In the genomic region with DNA sequence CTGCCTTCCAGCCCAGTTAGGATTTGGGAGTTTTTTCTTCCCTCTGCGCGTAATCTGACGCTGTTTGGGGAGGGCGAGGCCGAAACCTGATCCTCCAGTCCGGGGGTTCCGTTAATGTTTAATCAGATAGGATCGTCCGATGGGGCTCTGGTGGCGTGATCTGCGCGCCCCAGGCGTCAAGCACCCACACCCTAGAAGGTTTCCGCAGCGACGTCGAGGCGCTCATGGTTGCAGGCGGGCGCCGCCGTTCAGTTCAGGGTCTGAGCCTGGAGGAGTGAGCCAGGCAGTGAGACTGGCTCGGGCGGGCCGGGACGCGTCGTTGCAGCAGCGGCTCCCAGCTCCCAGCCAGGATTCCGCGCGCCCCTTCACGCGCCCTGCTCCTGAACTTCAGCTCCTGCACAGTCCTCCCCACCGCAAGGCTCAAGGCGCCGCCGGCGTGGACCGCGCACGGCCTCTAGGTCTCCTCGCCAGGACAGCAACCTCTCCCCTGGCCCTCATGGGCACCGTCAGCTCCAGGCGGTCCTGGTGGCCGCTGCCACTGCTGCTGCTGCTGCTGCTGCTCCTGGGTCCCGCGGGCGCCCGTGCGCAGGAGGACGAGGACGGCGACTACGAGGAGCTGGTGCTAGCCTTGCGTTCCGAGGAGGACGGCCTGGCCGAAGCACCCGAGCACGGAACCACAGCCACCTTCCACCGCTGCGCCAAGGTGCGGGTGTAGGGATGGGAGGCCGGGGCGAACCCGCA, we compare ENCODE assay signal across 8 cellular contexts. TPM values are rescaled to one million over a fixed set of nuclear protein-coding genes. Genes with fewer than 3 reads are reported as not detected.
DNase-seq lines count a peak whose midpoint lies in the region; ATAC-seq and TF ChIP-seq lines count a peak whose summit lies in the region.

Gene PCSK9, plus strand, starts transcription at position 207 of the 741 bp plus-strand sequence. Its CDS starts 290 bp downstream, at position 497.

- H3K9me3 ChIP-seq in HCT116 (ENCODE audit: control insufficient read depth in 1 of 2, insufficient read depth in 1 of 2, low read depth in 1 of 2, low read length in 2 of 2) (no peaks in the 10 kb centered on the region), SK-N-SH (no peaks in the 10 kb centered on the region)

- peak; percentile 37 for TF ChIP-seq POLR2A in HCT116 (IDR thresholded peaks at IDR 0.05; ENCODE audit: borderline replicate concordance, extremely low read depth, insufficient read depth, insufficient read length)

- peak within 1 kb of the TSS; percentile 97 for H3K4me2 ChIP-seq in HCT116 (ENCODE audit: low read length)
- H3K4me2 ChIP-seq in SK-N-SH, result peak within 1 kb of the TSS; percentile 62; the same call in 1 of the 2 replicates

- H3K4me3 Mint-ChIP-seq in activated CD4-positive, alpha-beta T cell treated with anti-CD3 and anti-CD28 coated beads, Interleukin-2, amount 10 ng/mL, durations not matched to agents 24 days and 14 days, result no peak within 1 kb of the TSS

- H3K27ac ChIP-seq in HCT116 (ENCODE audit: low read depth, low read length), result peak within 1 kb of the TSS; percentile 71
- H3K27ac ChIP-seq in SK-N-SH (ENCODE audit: low read depth in 2 of 2, low read length in 1 of 2), result no peak within 1 kb of the TSS

- DNase-seq in HCT116 (ENCODE audit: low read depth, low spot score) (peak; percentile 60), SK-N-SH (peak; percentile 73), left ventricle myocardium superior (no peak), renal cortical epithelial cell (ENCODE audit: low read depth) (peak; percentile 50), KG1 (lab: John Stamatoyannopoulos, UW) (no peak), 8988T (no peak)
- no peak for DNase-seq in stimulated activated naive CD4-positive, alpha-beta T cell treated with Interleukin-2 at 50 U/mL for 16 hours (lab: John Stamatoyannopoulos, UW)
- no peak for DNase-seq in activated CD4-positive, alpha-beta T cell treated with anti-CD3 and anti-CD28 coated beads, Interleukin-2, amount 10 ng/mL, durations not matched to agents 24 days and 14 days

- no peaks in the 10 kb centered on the region for H3K9me3 Mint-ChIP-seq in activated CD4-positive, alpha-beta T cell treated with anti-CD3 and anti-CD28 coated beads, Interleukin-2, amount 10 ng/mL, durations not matched to agents 24 days and 14 days

- H3K36me3 ChIP-seq in HCT116 (ENCODE audit: control insufficient read depth in 1 of 2, insufficient read depth in 2 of 2, low read length in 2 of 2) (0 out of 4 replicates have a peak, but pooled peaks cover 0 to 5% of the 10 kb centered on the region in 2 experiments), SK-N-SH (replicated peaks in 1 of 2; ENCODE audit: control insufficient read depth in 1 of 2, insufficient read depth in 2 of 2, low read length in 1 of 2) (no peaks in the 10 kb centered on the region)

- no peak within 1 kb of the TSS for H3K27ac Mint-ChIP-seq in activated CD4-positive, alpha-beta T cell treated with anti-CD3 and anti-CD28 coated beads, Interleukin-2, amount 10 ng/mL, durations not matched to agents 24 days and 14 days

- 3% methylated on average over 10 of the region's 67 CpGs for WGBS in SK-N-SH (ENCODE audit: low lambda C conversion rate)

- TF ChIP-seq EP300 in SK-N-SH (IDR thresholded peaks at IDR 0.05; ENCODE audit: borderline replicate concordance in 1 of 2, low read depth in 1 of 2, low read length in 1 of 2), result no peak

- H3K4me1 Mint-ChIP-seq in activated CD4-positive, alpha-beta T cell treated with anti-CD3 and anti-CD28 coated beads, Interleukin-2, amount 10 ng/mL, durations not matched to agents 24 days and 14 days, result no peaks in the 10 kb centered on the region

- no peak for TF ChIP-seq RAD21 in HCT116 (IDR thresholded peaks at IDR 0.05; ENCODE audit: low read depth)
- TF ChIP-seq RAD21 in SK-N-SH (IDR thresholded peaks at IDR 0.05; ENCODE audit: low read length), result no peak

- peak within 1 kb of the TSS; percentile 72 for H3K9ac ChIP-seq in HCT116 (ENCODE audit: low read length)
- H3K9ac ChIP-seq in SK-N-SH, result no peak within 1 kb of the TSS

- peaks cover 66% of the 10 kb centered on the region for H3K27me3 Mint-ChIP-seq in activated CD4-positive, alpha-beta T cell treated with anti-CD3 and anti-CD28 coated beads, Interleukin-2, amount 10 ng/mL, durations not matched to agents 24 days and 14 days

- peaks cover 14 to 46% of the 10 kb centered on the region in 2 experiments; a peak in 3 of 4 replicates for H3K4me1 ChIP-seq in HCT116 (ENCODE audit: control insufficient read depth in 1 of 2, insufficient read depth in 2 of 2, low read length in 2 of 2)
- H3K4me1 ChIP-seq in SK-N-SH (ENCODE audit: control insufficient read depth in 1 of 2, insufficient read depth in 2 of 2, low read depth in 1 of 2, low read length in 1 of 2), result peaks cover 0 to 16% of the 10 kb centered on the region in 2 experiments; a peak in 1 of 4 replicates

- RAD21 ChIA-PET in HCT116 (lab: Charles Lee; ENCODE audit: low non-redundant PET in 1 of 2, low total read pairs in 2 of 2, uncharacterized antibody in 2 of 2, unreplicated experiment in 2 of 2), result no interaction called here

- TF ChIP-seq CTCF in HCT116 (IDR thresholded peaks at IDR 0.05 in 2 of 3, conservative IDR thresholded peaks at IDR 0.05 in 1 of 3; ENCODE audit: borderline replicate concordance in 1 of 3, insufficient read depth in 1 of 3, low read depth in 2 of 3, low read length in 2 of 3) (no peak), SK-N-SH (IDR thresholded peaks at IDR 0.05) (no peak)

- POLR2A ChIA-PET in HCT116 (lab: Charles Lee) (no interaction called here), SK-N-SH (lab: Yijun Ruan, JAX) (interaction anchor here (1.5 kb wide), 1 partner anchor 10 kb away, joined by 5 read pairs; no protein-coding TSS in a partner anchor)

- CTCF ChIA-PET in HCT116 (lab: Charles Lee) (interaction anchor here (2.4 kb wide), 1 partner anchor 17 kb away, joined by 9 read pairs; no protein-coding TSS in a partner anchor), SK-N-SH (lab: Yijun Ruan, JAX) (interaction anchor here (1.1 to 3.0 kb wide), 3 partner anchors 9 to 88 kb away, joined by 5 to 15 read pairs (median 7); no protein-coding TSS in a partner anchor)

- H3K36me3 Mint-ChIP-seq in activated CD4-positive, alpha-beta T cell treated with anti-CD3 and anti-CD28 coated beads, Interleukin-2, amount 10 ng/mL, durations not matched to agents 24 days and 14 days (ENCODE audit: low read depth), result no peaks in the 10 kb centered on the region

- no peaks in the 10 kb centered on the region for H3F3A ChIP-seq in SK-N-SH (replicated peaks; ENCODE audit: insufficient read depth)

- no peaks in the 10 kb centered on the region for H3K9me2 ChIP-seq in HCT116 (ENCODE audit: insufficient read depth)
- H3K9me2 ChIP-seq in SK-N-SH, result no peaks in the 10 kb centered on the region

- H3K27me3 ChIP-seq in HCT116 (ENCODE audit: insufficient read depth, low read length), result no peaks in the 10 kb centered on the region
- H3K27me3 ChIP-seq in SK-N-SH (ENCODE audit: insufficient read depth), result peaks cover 58% of the 10 kb centered on the region

- intact Hi-C loops in HCT116 (cut with micrococcal nuclease), result no loop called here
- intact Hi-C loops in left ventricle myocardium superior (cut with micrococcal nuclease), result no loop called here
- intact Hi-C loops in activated CD4-positive, alpha-beta T cell treated with anti-CD3 and anti-CD28 coated beads, Interleukin-2, amount 10 ng/mL, durations not matched to agents 24 days and 14 days (cut with micrococcal nuclease), result no loop called here

- H2AFZ ChIP-seq in HCT116 (ENCODE audit: low read depth, low read length, poor library complexity, severe bottlenecking), result peak within 1 kb of the TSS; percentile 60
- no peak within 1 kb of the TSS for H2AFZ ChIP-seq in SK-N-SH (ENCODE audit: low read depth)

- no peaks in the 10 kb centered on the region for H4K20me1 ChIP-seq in HCT116 (ENCODE audit: insufficient read depth)
- H4K20me1 ChIP-seq in SK-N-SH (ENCODE audit: insufficient read depth), result no peaks in the 10 kb centered on the region

- peak within 1 kb of the TSS; percentile 73 to 80 for H3K4me3 ChIP-seq in HCT116 (replicated peaks in 1 of 2; ENCODE audit: low read depth in 1 of 2, low read length in 2 of 2)
- H3K4me3 ChIP-seq in SK-N-SH (ENCODE audit: low read depth in 2 of 2, low read length in 1 of 2), result peak within 1 kb of the TSS; percentile 9 to 20; a peak in 2 of 4 replicates

- H3K79me2 ChIP-seq in HCT116 (ENCODE audit: insufficient read depth, low read length) (peaks cover 6% of the 10 kb centered on the region; the same call in 1 of the 2 replicates), SK-N-SH (ENCODE audit: insufficient read depth) (no peaks in the 10 kb centered on the region)

- ATAC-seq in HCT116, result peak; percentile 78
- ATAC-seq in left ventricle myocardium superior, result peak; percentile 70

- BruUV-seq in HCT116 (replicated peaks; lab: Mats Ljungman, UMichigan), result TSS peak; percentile 33

TF ChIP-seq in HCT116, 20 proteins besides CTCF, POLR2A, EP300 and RAD21 (continues in another document):
- no peak for TF ChIP-seq FOSL1 (IDR thresholded peaks at IDR 0.05; ENCODE audit: low read depth)
- no peak for TF ChIP-seq SRF (IDR thresholded peaks at IDR 0.05; ENCODE audit: low read depth)
- TF ChIP-seq EZH2 (IDR thresholded peaks at IDR 0.05), result no peak
- no peak for TF ChIP-seq YY1 (IDR thresholded peaks at IDR 0.05; ENCODE audit: extremely low read depth, insufficient replicate concordance, low read depth, low read length)

TF ChIP-seq in SK-N-SH, 30 proteins besides CTCF, POLR2A, EP300 and RAD21 (continues in another document):
- no peak for TF ChIP-seq IRF3 (IDR thresholded peaks at IDR 0.05; ENCODE audit: low read depth, low read length)

RNA-seq across cellular contexts. Expression of gene PCSK9, which starts in this region (rescaled TPM):
- total RNA-seq in HCT116 (2021; ENCODE audit: unreplicated experiment) (39.6 TPM), left ventricle myocardium superior (not detected), renal cortical epithelial cell (1.1 and 17.5 TPM in 2 replicates)
- polyA plus RNA-seq in HCT116 (2012), result 44.4 and 54.6 TPM in 2 replicates
- 0.02 and 0.03 TPM in 2 replicates for polyA plus RNA-seq in SK-N-SH (2012; rRNA removed)
- 0.01 TPM in 1 of 2 replicates, not detected in the other for polyA plus RNA-seq in SK-N-SH (2012; cell fraction: cytosol; rRNA removed)
- polyA plus RNA-seq in SK-N-SH (2012; cell fraction: nucleus; rRNA removed), result 0.05 TPM in 1 of 2 replicates, not detected in the other
- total RNA-seq in activated CD4-positive, alpha-beta T cell treated with anti-CD3 and anti-CD28 coated beads, Interleukin-2, amount 10 ng/mL, durations not matched to agents 24 days and 14 days, result not detected in 2 replicates

Comparison
In these comparisons a context has a peak if more than half of its experiments do, and no peak if none do; other contexts are left out.
1. Peak in DNase-seq, H3K4me3 ChIP-seq and H3K4me2 ChIP-seq in SK-N-SH; RNA of the gene not detected or under 1 TPM.
2. Peak in ATAC-seq in left ventricle myocardium superior; RNA of the gene not detected or under 1 TPM.
3. DNase-seq: peak in HCT116 (single experiment) and renal cortical epithelial cell (single experiment); none in left ventricle myocardium superior (single experiment), stimulated activated naive CD4-positive, alpha-beta T cell treated with Interleukin-2 at 50 U/mL for 16 hours (single experiment), KG1 (single experiment), activated CD4-positive, alpha-beta T cell treated with anti-CD3 and anti-CD28 coated beads, Interleukin-2, amount 10 ng/mL, durations not matched to agents 24 days and 14 days (single experiment) and 8988T (single experiment).
4. Of the 11 proteins assayed by ChIP-seq in both SK-N-SH and HCT116: peak only in SK-N-SH: none; only in HCT116: MAX, POLR2AphosphoS5 and SIN3A; in both: none; in neither: 8.